8 cellular contexts compared by ENCODE assay signal in the genomic region with DNA sequence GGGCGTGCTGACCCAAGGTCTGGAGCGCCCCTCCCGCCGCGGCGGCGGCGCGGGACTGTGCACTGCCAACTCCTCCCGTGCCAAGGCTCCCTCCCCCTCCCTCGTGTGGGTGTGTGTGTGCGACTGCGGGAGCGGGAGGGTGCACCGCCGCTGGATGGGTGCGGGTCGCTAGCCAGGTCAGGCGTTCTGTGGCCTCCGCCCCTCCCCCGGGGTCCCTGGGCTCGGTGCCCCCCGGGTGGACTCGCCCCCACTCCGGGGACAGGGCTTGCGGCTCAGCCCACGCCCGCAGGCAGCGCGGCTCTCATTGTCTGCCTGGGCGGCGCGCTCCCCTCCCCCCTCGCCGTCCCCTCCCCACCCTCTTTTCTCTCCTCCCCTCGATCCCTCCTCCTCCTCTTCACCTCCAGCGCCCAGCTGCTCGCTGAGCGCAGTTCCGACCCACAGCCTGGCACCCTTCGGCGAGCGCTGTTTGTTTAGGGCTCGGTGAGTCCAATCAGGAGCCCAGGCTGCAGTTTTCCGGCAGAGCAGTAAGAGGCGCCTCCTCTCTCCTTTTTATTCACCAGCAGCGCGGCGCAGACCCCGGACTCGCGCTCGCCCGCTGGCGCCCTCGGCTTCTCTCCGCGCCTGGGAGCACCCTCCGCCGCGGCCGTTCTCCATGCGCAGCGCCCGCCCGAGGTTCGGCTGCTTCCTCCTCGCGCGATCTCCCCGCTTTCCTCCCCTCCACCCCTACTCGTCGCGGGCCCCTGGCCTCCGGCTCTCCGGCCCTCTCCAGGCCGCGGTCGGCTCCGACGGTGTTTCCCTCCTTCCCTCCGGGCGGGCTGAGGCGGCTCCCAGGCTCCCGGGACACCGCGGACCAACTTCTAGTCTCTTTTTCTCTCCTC. TPM values are rescaled to one million over a fixed set of nuclear protein-coding genes. Genes with fewer than 3 reads are reported as not detected.
A peak's percentile ranks its signal among the peaks of the same experiment; 100 is the strongest.
DNase-seq lines count a peak whose midpoint lies in the region; ATAC-seq and TF ChIP-seq lines count a peak whose summit lies in the region.

A gene (plus strand): TSS at position 579 of the 878 bp plus-strand sequence. CDS start 1,556 bp downstream, outside the sequence.

- DNase-seq in COR-L47 (lab: John Stamatoyannopoulos, UW): peak; percentile 35
- peak; percentile 75 to 81 for DNase-seq in HAP-1 (ENCODE audit: low spot score in 2 of 2)
- peak; percentile 13 for DNase-seq in NCI-H2227 treated with DMSO at 0.1 percent for 48 hours (lab: John Stamatoyannopoulos, UW)
- DNase-seq in activated CD8-positive, alpha-beta memory T cell treated with anti-CD3 and anti-CD28 coated beads, Interleukin-2, amount 50 U/mL, for 1 hour (ENCODE audit: extremely low read depth): peak; percentile 26
- DNase-seq in fibroblast of mammary gland (ENCODE audit: low read depth): peak; percentile 81
- DNase-seq in naive thymus-derived CD8-positive, alpha-beta T cell: peak in 8 of 10 donors; percentile 18 to 68 (median 42)
- no peak for DNase-seq in OCI-LY7 (ENCODE audit: low spot score)

- no peaks in the 10 kb centered on the region for H3K9me2 ChIP-seq in OCI-LY7 (ENCODE audit: insufficient read depth, low read length)

- peaks cover 0 to 7% (median 0%) of the 10 kb centered on the region in 9 donors for H3K9me3 Mint-ChIP-seq in naive thymus-derived CD8-positive, alpha-beta T cell

- POLR2A ChIA-PET in naive thymus-derived CD8-positive, alpha-beta T cell (lab: Charles Lee): interaction anchor here (0.8 kb wide), 1 partner anchor 177 kb away, joined by 3 read pairs; no protein-coding TSS in a partner anchor
- POLR2A ChIA-PET in OCI-LY7 (lab: Charles Lee): no interaction called here

- TF ChIP-seq CTCF in fibroblast of mammary gland (conservative IDR thresholded peaks at IDR 0.05; ENCODE audit: control insufficient read depth, insufficient read depth, low read depth, low read length): peak; percentile 47
- TF ChIP-seq CTCF in OCI-LY7 (conservative IDR thresholded peaks at IDR 0.05; ENCODE audit: low read length): no peak

- BruUV-seq in OCI-LY7 (replicated peaks; lab: Mats Ljungman, UMichigan): no TSS peak

- peak within 1 kb of the TSS in 3 of 10 donors; percentile 70 to 73 (median 72) for H3K27ac Mint-ChIP-seq in naive thymus-derived CD8-positive, alpha-beta T cell

- H2AFZ ChIP-seq in OCI-LY7 (ENCODE audit: low read length): no peak within 1 kb of the TSS

- H3K4me3 Mint-ChIP-seq in naive thymus-derived CD8-positive, alpha-beta T cell: peak within 1 kb of the TSS; percentile 84 to 92 (median 88)

- H3K27ac ChIP-seq in OCI-LY7 (ENCODE audit: low read depth, low read length, poor library complexity, severe bottlenecking): no peak within 1 kb of the TSS

- H3K9me3 ChIP-seq in HAP-1 (no peaks in the 10 kb centered on the region), OCI-LY7 (ENCODE audit: low read length) (no peaks in the 10 kb centered on the region)

- peak; percentile 72 to 77 for ATAC-seq in naive thymus-derived CD8-positive, alpha-beta T cell
- no peak for ATAC-seq in GM19455 (IDR thresholded peaks at IDR 0.05; ENCODE audit: unreplicated experiment)

- intact Hi-C loops in OCI-LY7 (cut with micrococcal nuclease; ENCODE audit: unreplicated experiment): no loop called here

- no peaks in the 10 kb centered on the region for H4K20me1 ChIP-seq in OCI-LY7 (ENCODE audit: insufficient read depth, low read length)

- peaks cover 0 to 7% (median 0%) of the 10 kb centered on the region in 3 donors for H3K36me3 Mint-ChIP-seq in naive thymus-derived CD8-positive, alpha-beta T cell

- no peaks in the 10 kb centered on the region for H3K79me2 ChIP-seq in OCI-LY7 (ENCODE audit: insufficient read depth, low read depth, low read length)

- H3K27me3 ChIP-seq in HAP-1 (ENCODE audit: low read depth): peaks cover 33% of the 10 kb centered on the region

- H3K4me2 ChIP-seq in OCI-LY7 (ENCODE audit: low read length): no peak within 1 kb of the TSS

- H3K36me3 ChIP-seq in HAP-1 (replicated peaks): no peaks in the 10 kb centered on the region
- no peaks in the 10 kb centered on the region for H3K36me3 ChIP-seq in OCI-LY7 (ENCODE audit: insufficient read depth, low read length)

- peaks cover 6 to 45% (median 38%) of the 10 kb centered on the region in 4 donors for H3K4me1 Mint-ChIP-seq in naive thymus-derived CD8-positive, alpha-beta T cell

- in situ Hi-C loops in HAP-1 (cut with MboI; ENCODE audit: low sequenced_read_pairs): no loop called here

- peak within 1 kb of the TSS; percentile 47 for H3K4me3 ChIP-seq in HAP-1
- H3K4me3 ChIP-seq in fibroblast of mammary gland (ENCODE audit: control insufficient read depth, low read depth, low read length): peak within 1 kb of the TSS; percentile 75
- no peak within 1 kb of the TSS for H3K4me3 ChIP-seq in OCI-LY7 (ENCODE audit: low read depth, low read length, poor library complexity, severe bottlenecking)

- peaks cover 36 to 81% (median 52%) of the 10 kb centered on the region in 5 donors for H3K27me3 Mint-ChIP-seq in naive thymus-derived CD8-positive, alpha-beta T cell

- no peaks in the 10 kb centered on the region; the same call in 1 of the 2 replicates for H3K4me1 ChIP-seq in HAP-1
- no peaks in the 10 kb centered on the region for H3K4me1 ChIP-seq in OCI-LY7 (ENCODE audit: insufficient read depth, low read length, poor library complexity, severe bottlenecking)

- CTCF ChIA-PET in OCI-LY7 (lab: Charles Lee; ENCODE audit: unreplicated experiment): no interaction called here

RNA-seq across cellular contexts. Expression of the gene that starts here (rescaled TPM):
- under 1 TPM in 1 of 2 experiments, not detected in 1; 0.13 TPM for total RNA-seq in naive thymus-derived CD8-positive, alpha-beta T cell
- under 1 TPM in 2 of 3 donors, not detected in 1; 0.03 to 0.88 TPM for polyA plus RNA-seq in naive thymus-derived CD8-positive, alpha-beta T cell
- not detected in 2 replicates for total RNA-seq in OCI-LY7 (2014; rRNA removed; shearing (Covaris generic))
- total RNA-seq in OCI-LY7 (2022): not detected in 2 replicates

Comparison
In these comparisons a context has a peak if more than half of its experiments do, and no peak if none do; other contexts are left out.
1. Peak in DNase-seq and ATAC-seq in naive thymus-derived CD8-positive, alpha-beta T cell; RNA of the gene not detected or under 1 TPM.